In genomic region chrX:147485207-147485606, GRCh38 we compare ENCODE assay signal across 3 cellular contexts.
"Had no signal": no experiment of that assay in that cellular context is flagged by ENCODE, and none has a peak within 500 bp of the region (broad histone marks: within the 10 kb centered on the region; RNA-seq: fewer than 3 reads in every experiment).

No MANE protein-coding gene starts in this region.

- DNase-seq: GDM1, GF-D8 had no signal

- ATAC-seq: GM12878 had no signal

- H3K4me3 ChIP-seq: GM12878 had no signal
